ENCODE assay signal across 22 cellular contexts in the genomic region with DNA sequence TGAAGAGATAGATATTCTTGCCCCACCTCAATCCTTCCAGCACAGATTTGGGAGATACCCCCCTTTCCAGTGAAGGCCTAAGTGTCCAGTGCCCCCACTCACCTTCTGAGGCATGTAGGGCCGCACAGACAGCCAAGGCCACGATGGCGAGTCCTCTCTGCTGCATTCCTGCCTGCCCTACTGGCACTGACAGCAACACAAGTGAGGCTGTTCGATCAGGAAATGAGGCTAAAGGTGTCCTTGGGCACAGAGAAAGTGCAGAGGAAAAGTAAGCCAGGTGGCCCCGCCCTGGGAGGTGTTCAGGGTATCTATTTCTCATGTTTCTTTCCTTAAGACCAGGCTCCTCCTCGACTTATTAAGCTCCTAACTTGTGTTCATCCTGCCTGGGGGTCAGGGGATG. TPM values are rescaled to one million over a fixed set of nuclear protein-coding genes. Genes with fewer than 3 reads are reported as not detected.
DNase-seq lines count a peak whose midpoint lies in the region; ATAC-seq and TF ChIP-seq lines count a peak whose summit lies in the region.
"Had no signal": no experiment of that assay in that cellular context is flagged by ENCODE, and none has a peak within 500 bp of the region (broad histone marks: within the 10 kb centered on the region; RNA-seq: fewer than 3 reads in every experiment).

Gene CCL28 (minus strand): TSS at position 241 of the 400 bp plus-strand sequence. CDS start 75 bp downstream, at position 166.

- CTCF ChIA-PET in Calu3 (lab: Charles Lee) (interaction anchor here (1.1 to 1.7 kb wide), 4 partner anchors 9 to 73 kb away, joined by 3 to 11 read pairs (median 4); partner anchors contain the start of gene TMEM267), A673 (lab: Charles Lee) (no interaction called here)

- intact Hi-C loops in Calu3 (cut with micrococcal nuclease; ENCODE audit: unreplicated experiment): no loop called here
- intact Hi-C loops in A673 (cut with micrococcal nuclease; ENCODE audit: unreplicated experiment): no loop called here

- peaks cover 46% of the 10 kb centered on the region for H3K4me1 Mint-ChIP-seq in Calu3 (ENCODE audit: low read depth, unreplicated experiment)
- H3K4me1 Mint-ChIP-seq in activated T-helper 17 cell treated with anti-CD3 and anti-CD28 coated beads, Interleukin-2, amount 50 U/mL, for 72 hours: no peaks in the 10 kb centered on the region
- no peaks in the 10 kb centered on the region for H3K4me1 Mint-ChIP-seq in naive thymus-derived CD8-positive, alpha-beta T cell
- H3K4me1 Mint-ChIP-seq: CD8-positive, alpha-beta memory T cell; neural crest cell; stimulated activated naive CD8-positive, alpha-beta T cell treated with anti-CD3 and anti-CD28 coated beads, Interleukin-15, amount 100 ng/mL, for 72 hours had no signal

- no peak within 1 kb of the TSS for H3K4me3 Mint-ChIP-seq in Calu3 (ENCODE audit: low read depth, unreplicated experiment)
- H3K4me3 Mint-ChIP-seq in activated T-helper 17 cell treated with anti-CD3 and anti-CD28 coated beads, Interleukin-2, amount 50 U/mL, for 72 hours: no peak within 1 kb of the TSS
- H3K4me3 Mint-ChIP-seq in naive thymus-derived CD8-positive, alpha-beta T cell: no peak within 1 kb of the TSS
- H3K4me3 Mint-ChIP-seq: activated naive CD8-positive, alpha-beta T cell; activated T-cell treated with anti-CD3 and anti-CD28 coated beads, Interleukin-2, amount 50 U/mL, for 24 hours; CD8-positive, alpha-beta memory T cell; neural crest cell; stimulated activated naive CD8-positive, alpha-beta T cell treated with anti-CD3 and anti-CD28 coated beads, Interleukin-15, amount 100 ng/mL, for 72 hours had no signal

- no peak within 1 kb of the TSS for H3K4me3 ChIP-seq in A673 (ENCODE audit: low read depth, low read length, poor library complexity, severe bottlenecking)
- H3K4me3 ChIP-seq: A549, gastrocnemius medialis, uterus had no signal

- peak within 1 kb of the TSS; percentile 23 for H3K27ac Mint-ChIP-seq in Calu3 (ENCODE audit: unreplicated experiment)
- H3K27ac Mint-ChIP-seq in activated T-helper 17 cell treated with anti-CD3 and anti-CD28 coated beads, Interleukin-2, amount 50 U/mL, for 72 hours: no peak within 1 kb of the TSS
- H3K27ac Mint-ChIP-seq in naive thymus-derived CD8-positive, alpha-beta T cell: no peak within 1 kb of the TSS
- H3K27ac Mint-ChIP-seq: activated naive CD8-positive, alpha-beta T cell; activated T-cell treated with anti-CD3 and anti-CD28 coated beads, Interleukin-2, amount 50 U/mL, for 24 hours had no signal

- BruUV-seq in Calu3 (replicated peaks; lab: Mats Ljungman, UMichigan): no TSS peak
- no TSS peak for BruUV-seq in A673 (replicated peaks; lab: Mats Ljungman, UMichigan)

- no peaks in the 10 kb centered on the region for H3K27me3 Mint-ChIP-seq in Calu3 (ENCODE audit: unreplicated experiment)
- no peaks in the 10 kb centered on the region for H3K27me3 Mint-ChIP-seq in activated T-helper 17 cell treated with anti-CD3 and anti-CD28 coated beads, Interleukin-2, amount 50 U/mL, for 72 hours
- peaks cover 0 to 5% (median 0%) of the 10 kb centered on the region in 5 donors for H3K27me3 Mint-ChIP-seq in naive thymus-derived CD8-positive, alpha-beta T cell
- H3K27me3 Mint-ChIP-seq: activated naive CD8-positive, alpha-beta T cell; activated T-cell treated with anti-CD3 and anti-CD28 coated beads, Interleukin-2, amount 50 U/mL, for 24 hours; stimulated activated naive CD8-positive, alpha-beta T cell treated with anti-CD3 and anti-CD28 coated beads, Interleukin-15, amount 100 ng/mL, for 72 hours had no signal

- no peak within 1 kb of the TSS for H3K27ac ChIP-seq in A673 (ENCODE audit: low read depth, low read length, poor library complexity, severe bottlenecking)
- H3K27ac ChIP-seq: gastrocnemius medialis, uterus had no signal

- H3K27me3 ChIP-seq in A673 (replicated peaks; ENCODE audit: insufficient read depth, low read depth, low read length, poor library complexity): no peaks in the 10 kb centered on the region
- H3K27me3 ChIP-seq: gastrocnemius medialis, uterus had no signal

- H3K9me3 ChIP-seq in A673 (ENCODE audit: low read depth, low read length, poor library complexity, severe bottlenecking): no peaks in the 10 kb centered on the region
- H3K9me3 ChIP-seq: A549, gastrocnemius medialis, uterus had no signal

- peaks cover 7% of the 10 kb centered on the region for H3K36me3 Mint-ChIP-seq in Calu3 (ENCODE audit: insufficient read depth, unreplicated experiment)
- no peaks in the 10 kb centered on the region for H3K36me3 Mint-ChIP-seq in activated T-helper 17 cell treated with anti-CD3 and anti-CD28 coated beads, Interleukin-2, amount 50 U/mL, for 72 hours (ENCODE audit: low read depth)
- no peaks in the 10 kb centered on the region for H3K36me3 Mint-ChIP-seq in naive thymus-derived CD8-positive, alpha-beta T cell
- H3K36me3 Mint-ChIP-seq: CD8-positive, alpha-beta memory T cell had no signal

- TF ChIP-seq CTCF in Calu3 (IDR thresholded peaks at IDR 0.05; ENCODE audit: unreplicated experiment) (no peak), A673 (conservative IDR thresholded peaks at IDR 0.05; ENCODE audit: low read depth, low read length) (no peak)

- no peaks in the 10 kb centered on the region for H3K36me3 ChIP-seq in A673 (ENCODE audit: insufficient read depth, low read length, poor library complexity, severe bottlenecking)
- H3K36me3 ChIP-seq: gastrocnemius medialis, uterus had no signal

- no peaks in the 10 kb centered on the region for H3K4me1 ChIP-seq in A673 (ENCODE audit: insufficient read depth, low read length, poor library complexity, severe bottlenecking)
- H3K4me1 ChIP-seq: gastrocnemius medialis, uterus had no signal

- ATAC-seq in activated T-helper 17 cell treated with anti-CD3 and anti-CD28 coated beads, Interleukin-2, amount 50 U/mL, for 72 hours (replicated peaks): no peak
- ATAC-seq in naive thymus-derived CD8-positive, alpha-beta T cell: no peak
- ATAC-seq in HG03159 (IDR thresholded peaks at IDR 0.05; ENCODE audit: unreplicated experiment): no peak
- ATAC-seq: A549; gastrocnemius medialis; left lobe of liver; stimulated activated naive CD8-positive, alpha-beta T cell treated with anti-CD3 and anti-CD28 coated beads, Interleukin-15, amount 100 ng/mL, for 72 hours had no signal

- DNase-seq in NCI-H510A treated with DMSO at 0.1 percent for 48 hours (lab: John Stamatoyannopoulos, UW) (peak; percentile 38), NCI-H510A (lab: John Stamatoyannopoulos, UW) (no peak), Calu3 (peak; percentile 33), A673 (ENCODE audit: low spot score) (no peak), anterior cingulate cortex (lab: John Stamatoyannopoulos, UW) (no peak)
- no peak for DNase-seq in naive thymus-derived CD8-positive, alpha-beta T cell
- DNase-seq: activated CD4-positive, alpha-beta T cell treated with anti-CD3 and anti-CD28 coated beads for 1 hour; activated T-cell treated with anti-CD3 and anti-CD28 coated beads, Interleukin-2, amount 50 U/mL, for 24 hours; CD8-positive, alpha-beta memory T cell; gastrocnemius medialis; Kasumi-1; NCI-H226; right cardiac atrium; stimulated activated naive CD8-positive, alpha-beta T cell treated with anti-CD3 and anti-CD28 coated beads, Interleukin-15, amount 100 ng/mL, for 72 hours; uterus had no signal

- POLR2A ChIA-PET in naive thymus-derived CD8-positive, alpha-beta T cell (lab: Charles Lee): no interaction called here
- POLR2A ChIA-PET in A673 (lab: Charles Lee; ENCODE audit: low non-redundant PET): no interaction called here

- no peaks in the 10 kb centered on the region for H3K9me3 Mint-ChIP-seq in Calu3 (ENCODE audit: low read depth, unreplicated experiment)
- no peaks in the 10 kb centered on the region for H3K9me3 Mint-ChIP-seq in activated T-helper 17 cell treated with anti-CD3 and anti-CD28 coated beads, Interleukin-2, amount 50 U/mL, for 72 hours
- H3K9me3 Mint-ChIP-seq in naive thymus-derived CD8-positive, alpha-beta T cell: peaks cover 0 to 14% (median 5%) of the 10 kb centered on the region in 9 donors
- H3K9me3 Mint-ChIP-seq: activated T-cell treated with anti-CD3 and anti-CD28 coated beads, Interleukin-2, amount 50 U/mL, for 24 hours; neural crest cell had no signal

RNA-seq across cellular contexts. Expression of gene CCL28, which starts in this region (rescaled TPM):
- total RNA-seq in Calu3 (2022): 9.9 and 12.2 TPM in 2 replicates
- 10 to 100 TPM; 11.4 to 22.8 TPM for total RNA-seq in activated T-helper 17 cell treated with anti-CD3 and anti-CD28 coated beads, Interleukin-2, amount 50 U/mL, for 72 hours
- 10 to 100 TPM; 24.8 to 25.7 TPM for total RNA-seq in naive thymus-derived CD8-positive, alpha-beta T cell
- polyA plus RNA-seq in naive thymus-derived CD8-positive, alpha-beta T cell: 10 to 100 TPM; 10.5 to 15.6 (median 11.4) TPM
- total RNA-seq in A673 (2021): 0.32 and 0.57 TPM in 2 replicates
- total RNA-seq: Daoy, neural crest cell had no signal

Comparison
In these comparisons a context has a peak if more than half of its experiments do, and no peak if none do; other contexts are left out.
1. DNase-seq: peak in NCI-H510A treated with DMSO at 0.1 percent for 48 hours (single experiment) and Calu3 (single experiment); none in NCI-H510A (single experiment), naive thymus-derived CD8-positive, alpha-beta T cell (0 of 10), A673 (single experiment) and anterior cingulate cortex (0 of 58).